Comparison of ENCODE assay signal across 21 cellular contexts in the genomic region with DNA sequence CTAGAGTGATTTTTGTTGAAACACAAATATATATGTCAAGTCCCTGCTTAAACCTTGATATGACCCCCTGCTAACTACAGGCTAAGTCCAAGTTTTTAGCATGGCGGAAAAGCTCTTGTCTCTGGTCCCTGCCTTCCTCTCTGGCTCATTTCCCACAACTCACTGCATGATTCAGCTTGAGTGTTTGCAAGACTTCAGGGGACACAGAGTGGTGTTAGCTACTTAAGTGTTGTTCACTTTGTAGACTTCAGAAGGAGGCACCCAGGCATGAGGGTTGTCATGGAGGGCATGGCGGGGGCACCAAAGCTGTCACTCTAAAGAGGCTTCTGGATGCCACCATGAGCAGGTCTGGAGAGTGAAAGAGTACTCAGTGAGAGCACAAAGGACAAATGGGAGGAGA.
A peak's percentile ranks its signal among the peaks of the same experiment; 100 is the strongest.
DNase-seq lines count a peak whose midpoint lies in the region; ATAC-seq and TF ChIP-seq lines count a peak whose summit lies in the region.
"Had no signal": no experiment of that assay in that cellular context is flagged by ENCODE, and none has a peak within 500 bp of the region (broad histone marks: within the 10 kb centered on the region; RNA-seq: fewer than 3 reads in every experiment).

No MANE protein-coding gene starts in this region.

- no peaks in the 10 kb centered on the region for H3K36me3 Mint-ChIP-seq in activated naive CD4-positive, alpha-beta T cell treated with anti-CD3 and anti-CD28 coated beads, Interleukin-2, amount 50 U/mL, for 72 hours
- H3K36me3 Mint-ChIP-seq: CD4-positive, alpha-beta memory T cell had no signal

- no peak overlapping the region for H3K4ac ChIP-seq in mesendoderm (ENCODE audit: low read depth, low read length)

- no peak overlapping the region for H3K4me2 ChIP-seq in mesendoderm (ENCODE audit: low read length)
- H3K4me2 ChIP-seq: A549, BLaER1 had no signal

- H2BK120ac ChIP-seq in mesendoderm (ENCODE audit: low read depth, low read length): no peak overlapping the region

- H3K56ac ChIP-seq in mesendoderm (ENCODE audit: low read length): no peak overlapping the region

- intact Hi-C loops in right lobe of liver (cut with DNase I): no loop called here

- ATAC-seq in HG03571 (IDR thresholded peaks at IDR 0.05; ENCODE audit: unreplicated experiment) (no peak), right lobe of liver (no peak)
- no peak for ATAC-seq in activated naive CD4-positive, alpha-beta T cell treated with anti-CD3 and anti-CD28 coated beads, Interleukin-2, amount 50 U/mL, for 72 hours
- ATAC-seq: A549, SK-N-SH treated with all-trans-retinoic acid at 6 μM for 48 hours had no signal

- no peaks in the 10 kb centered on the region for H3K27me3 ChIP-seq in mesendoderm (ENCODE audit: insufficient read depth, low read length, poor library complexity)
- no peaks in the 10 kb centered on the region for H3K27me3 ChIP-seq in right lobe of liver
- H3K27me3 ChIP-seq: BLaER1, MG63 had no signal

- H3K23ac ChIP-seq in mesendoderm (ENCODE audit: low read length): no peak overlapping the region

- peak overlapping the region; percentile 14 for H2BK5ac ChIP-seq in mesendoderm (ENCODE audit: low read length)

- no peak overlapping the region for H4K5ac ChIP-seq in mesendoderm (ENCODE audit: low read length)

- no peak overlapping the region for H3K27ac Mint-ChIP-seq in activated naive CD4-positive, alpha-beta T cell treated with anti-CD3 and anti-CD28 coated beads, Interleukin-2, amount 50 U/mL, for 72 hours
- H3K27ac Mint-ChIP-seq: CD4-positive, alpha-beta memory T cell had no signal

- H3K9me3 Mint-ChIP-seq in activated naive CD4-positive, alpha-beta T cell treated with anti-CD3 and anti-CD28 coated beads, Interleukin-2, amount 50 U/mL, for 72 hours: peaks cover 0 to 4% of the 10 kb centered on the region in 2 donors

- H3K4me3 ChIP-seq in epithelial cell of esophagus (ENCODE audit: low read length) (no peak overlapping the region), mesendoderm (ENCODE audit: low read length) (no peak overlapping the region), right lobe of liver (no peak overlapping the region)
- H3K4me3 ChIP-seq: A549, BLaER1, MG63 had no signal

- peak overlapping the region; percentile 66 for H2BK15ac ChIP-seq in mesendoderm (replicated peaks; ENCODE audit: low read depth)

- H3K4me1 ChIP-seq in mesendoderm (ENCODE audit: control insufficient read depth, low read depth, low read length): peaks cover 7% of the 10 kb centered on the region
- no peaks in the 10 kb centered on the region for H3K4me1 ChIP-seq in right lobe of liver
- H3K4me1 ChIP-seq: BLaER1 had no signal

- no peak overlapping the region for H3K27ac ChIP-seq in mesendoderm (ENCODE audit: low read depth, low read length)
- H3K27ac ChIP-seq in right lobe of liver: no peak overlapping the region
- H3K27ac ChIP-seq: BLaER1, HL-60 had no signal

- no peaks in the 10 kb centered on the region for H3K79me1 ChIP-seq in mesendoderm (ENCODE audit: low read length)

- peak overlapping the region; percentile 51 for H3K18ac ChIP-seq in mesendoderm (ENCODE audit: low read length)

- TF ChIP-seq POLR2A in right lobe of liver (IDR thresholded peaks at IDR 0.05): no peak

- TF ChIP-seq CTCF in epithelial cell of esophagus (IDR thresholded peaks at IDR 0.05; ENCODE audit: insufficient read depth, low read depth, low read length, missing control alignments): no peak
- TF ChIP-seq CTCF in right lobe of liver (IDR thresholded peaks at IDR 0.05): no peak

- H3K79me2 ChIP-seq in mesendoderm (ENCODE audit: control insufficient read depth, insufficient read depth, low read length): no peaks in the 10 kb centered on the region

- no peaks in the 10 kb centered on the region for H3K9me3 ChIP-seq in right lobe of liver
- H3K9me3 ChIP-seq: A549, BLaER1, MG63 had no signal

- DNase-seq in DMS79 treated with DMSO at 0.1 percent for 48 hours (lab: John Stamatoyannopoulos, UW) (peak; percentile 65), M059J (ENCODE audit: low read depth) (peak; percentile 31), epithelial cell of esophagus (ENCODE audit: low read depth) (peak; percentile 32), mesendoderm (no peak), right lobe of liver (no peak), NCI-H748 treated with DMSO at 0.1 percent for 48 hours (lab: John Stamatoyannopoulos, UW) (no peak)
- no peak for DNase-seq in activated naive CD4-positive, alpha-beta T cell treated with anti-CD3 and anti-CD28 coated beads, Interleukin-2, amount 50 U/mL, for 72 hours (ENCODE audit: low spot score in 2 of 2)
- DNase-seq: CD4-positive, alpha-beta memory T cell; Karpas-422; MG63; NCI-H1048; NCI-H1436; NCI-H2029; NCI-H2171; NCI-H446; SHP77 had no signal

- no peak overlapping the region for H3K9ac ChIP-seq in mesendoderm (ENCODE audit: low read length)
- H3K9ac ChIP-seq: BLaER1 had no signal

- H2AK5ac ChIP-seq in mesendoderm (ENCODE audit: low read length): peak overlapping the region; percentile 4

- no peak overlapping the region for H4K8ac ChIP-seq in mesendoderm (ENCODE audit: low read depth, low read length)

- WGBS in mesendoderm (ENCODE audit: extremely low coverage, insufficient coverage, low lambda C conversion rate): no CpG with 5 or more reads among the region's 2 CpGs
- 82% methylated on average over 2 of the region's 2 CpGs for WGBS in right lobe of liver (ENCODE audit: insufficient coverage, low coverage, low lambda C conversion rate, missing lambda C conversion rate)

- H3K36me3 ChIP-seq in mesendoderm (ENCODE audit: control insufficient read depth, insufficient read depth, low read length): no peaks in the 10 kb centered on the region
- no peaks in the 10 kb centered on the region for H3K36me3 ChIP-seq in right lobe of liver
- H3K36me3 ChIP-seq: BLaER1, MG63 had no signal

Comparison
In these comparisons a context has a peak if more than half of its experiments do, and no peak if none do; other contexts are left out.
1. DNase-seq: peak in DMS79 treated with DMSO at 0.1 percent for 48 hours (single experiment), M059J (single experiment) and epithelial cell of esophagus (single experiment); none in mesendoderm (single experiment), right lobe of liver (0 of 3), activated naive CD4-positive, alpha-beta T cell treated with anti-CD3 and anti-CD28 coated beads, Interleukin-2, amount 50 U/mL, for 72 hours (0 of 2) and NCI-H748 treated with DMSO at 0.1 percent for 48 hours (single experiment).